18 cellular contexts compared by ENCODE assay signal in genomic region chr20:59165794-59166709, GRCh38. TPM values are rescaled to one million over a fixed set of nuclear protein-coding genes. Genes with fewer than 3 reads are reported as not detected.
DNase-seq lines count a peak whose midpoint lies in the region; ATAC-seq and TF ChIP-seq lines count a peak whose summit lies in the region.
"Had no signal": no experiment of that assay in that cellular context is flagged by ENCODE, and none has a peak within 500 bp of the region (broad histone marks: within the 10 kb centered on the region; RNA-seq: fewer than 3 reads in every experiment).

No MANE protein-coding gene starts in this region.

- H3K4me1 Mint-ChIP-seq in activated CD4-positive, alpha-beta T cell treated with anti-CD3 and anti-CD28 coated beads for 36 hours = peaks cover 89% of the 10 kb centered on the region
- peaks cover 69% of the 10 kb centered on the region for H3K4me1 Mint-ChIP-seq in T-helper 17 cell
- peaks cover 66% of the 10 kb centered on the region for H3K4me1 Mint-ChIP-seq in stimulated activated memory B cell treated with anti-CD40 and anti-IgM and Interleukin-4, amounts not matched to agents 10 μg/mL and 1 μg/mL and 100 μg/mL, for 72 hours
- no peaks in the 10 kb centered on the region for H3K4me1 Mint-ChIP-seq in nephron progenitor cell
- H3K4me1 Mint-ChIP-seq: GM23338, nephron had no signal

- CTCF ChIA-PET in activated CD4-positive, alpha-beta T cell treated with anti-CD3 and anti-CD28 coated beads for 36 hours (lab: Charles Lee) = interaction anchor here (0.5 to 3.3 kb wide), 10 partner anchors 8 to 123 kb away, joined by 3 to 45 read pairs (median 5); no protein-coding TSS in a partner anchor

- peak; percentile 69 for ATAC-seq in activated CD4-positive, alpha-beta T cell treated with anti-CD3 and anti-CD28 coated beads for 36 hours
- ATAC-seq in T-helper 17 cell (peak; percentile 69), HG02588 (IDR thresholded peaks at IDR 0.05; ENCODE audit: unreplicated experiment) (no peak)
- peak; percentile 52 for ATAC-seq in stimulated activated memory B cell treated with anti-CD40 and anti-IgM and Interleukin-4, amounts not matched to agents 10 μg/mL and 1 μg/mL and 100 μg/mL, for 72 hours
- ATAC-seq: GM23338 had no signal

- POLR2A ChIA-PET in activated CD4-positive, alpha-beta T cell treated with anti-CD3 and anti-CD28 coated beads for 36 hours (lab: Charles Lee) = interaction anchor here (0.6 to 3.1 kb wide), 4 partner anchors 9 to 124 kb away, joined by 3 to 21 read pairs (median 4); no protein-coding TSS in a partner anchor

- H3K9me3 ChIP-seq in T-helper 17 cell (ENCODE audit: control insufficient read depth, low read length, poor library complexity, severe bottlenecking) = no peaks in the 10 kb centered on the region
- H3K9me3 ChIP-seq: ascending aorta had no signal

- H3K27me3 Mint-ChIP-seq in activated CD4-positive, alpha-beta T cell treated with anti-CD3 and anti-CD28 coated beads for 36 hours = no peaks in the 10 kb centered on the region
- H3K27me3 Mint-ChIP-seq in T-helper 17 cell (no peaks in the 10 kb centered on the region), nephron progenitor cell (ENCODE audit: low read depth, poor library complexity) (peaks cover 16% of the 10 kb centered on the region)
- H3K27me3 Mint-ChIP-seq in stimulated activated memory B cell treated with anti-CD40 and anti-IgM and Interleukin-4, amounts not matched to agents 10 μg/mL and 1 μg/mL and 100 μg/mL, for 72 hours = no peaks in the 10 kb centered on the region

- DNase-seq in activated CD4-positive, alpha-beta T cell treated with anti-CD3 and anti-CD28 coated beads for 36 hours = peak; percentile 62
- no peak for DNase-seq in activated CD4-positive, alpha-beta T cell treated with anti-CD3 and anti-CD28 coated beads for 4 hours
- DNase-seq in T-helper 17 cell = no peak
- DNase-seq in effector CD4-positive, alpha-beta T cell = peak; percentile 39
- DNase-seq in effector CD8-positive, alpha-beta T cell (lab: John Stamatoyannopoulos, UW) = no peak
- no peak for DNase-seq in nephron progenitor cell
- DNase-seq: foreskin melanocyte; kidney; NCI-H2107; NK-92 treated with Interleukin-12 subunit alpha and Interleukin-12 subunit beta, amount 100 ng/mL, for 24 hours; trophoblast cell had no signal

- H3K27ac Mint-ChIP-seq in activated CD4-positive, alpha-beta T cell treated with anti-CD3 and anti-CD28 coated beads for 36 hours = peak overlapping the region; percentile 94
- H3K27ac Mint-ChIP-seq in T-helper 17 cell (peak overlapping the region; percentile 100), nephron progenitor cell (no peak overlapping the region)
- H3K27ac Mint-ChIP-seq in stimulated activated memory B cell treated with anti-CD40 and anti-IgM and Interleukin-4, amounts not matched to agents 10 μg/mL and 1 μg/mL and 100 μg/mL, for 72 hours = peak overlapping the region; percentile 96
- H3K27ac Mint-ChIP-seq: GM23338, nephron had no signal

- intact Hi-C loops in activated CD4-positive, alpha-beta T cell treated with anti-CD3 and anti-CD28 coated beads for 36 hours (cut with DNase I, micrococcal nuclease) = loop anchor here (1.0 to 10.0 kb wide), 12 partner anchors 11 to 861 kb away; partner anchors contain the start of genes ATP5F1E (in 1 of the 2), RAB22A (in 1 of the 2) and STX16 (in 1 of the 2)

- peaks cover 15% of the 10 kb centered on the region for H3K36me3 Mint-ChIP-seq in activated CD4-positive, alpha-beta T cell treated with anti-CD3 and anti-CD28 coated beads for 36 hours (ENCODE audit: low read depth)
- H3K36me3 Mint-ChIP-seq in T-helper 17 cell (ENCODE audit: low read depth) (peaks cover 4% of the 10 kb centered on the region), nephron progenitor cell (ENCODE audit: low read depth) (peaks cover 6% of the 10 kb centered on the region)
- H3K36me3 Mint-ChIP-seq in stimulated activated memory B cell treated with anti-CD40 and anti-IgM and Interleukin-4, amounts not matched to agents 10 μg/mL and 1 μg/mL and 100 μg/mL, for 72 hours = peaks cover 21% of the 10 kb centered on the region

- H3K4me3 Mint-ChIP-seq in activated CD4-positive, alpha-beta T cell treated with anti-CD3 and anti-CD28 coated beads for 36 hours = peak overlapping the region; percentile 76
- H3K4me3 Mint-ChIP-seq in T-helper 17 cell (peak overlapping the region; percentile 94), nephron progenitor cell (no peak overlapping the region)
- peak overlapping the region; percentile 74 for H3K4me3 Mint-ChIP-seq in stimulated activated memory B cell treated with anti-CD40 and anti-IgM and Interleukin-4, amounts not matched to agents 10 μg/mL and 1 μg/mL and 100 μg/mL, for 72 hours
- H3K4me3 Mint-ChIP-seq: GM23338, nephron had no signal

- TF ChIP-seq CTCF in nephron progenitor cell (IDR thresholded peaks at IDR 0.05) = no peak

- peaks cover 3% of the 10 kb centered on the region for H3K9me3 Mint-ChIP-seq in activated CD4-positive, alpha-beta T cell treated with anti-CD3 and anti-CD28 coated beads for 36 hours (ENCODE audit: low read depth)
- H3K9me3 Mint-ChIP-seq in stimulated activated memory B cell treated with anti-CD40 and anti-IgM and Interleukin-4, amounts not matched to agents 10 μg/mL and 1 μg/mL and 100 μg/mL, for 72 hours = peaks cover 4% of the 10 kb centered on the region
- peaks cover 30% of the 10 kb centered on the region for H3K9me3 Mint-ChIP-seq in nephron progenitor cell

RNA-seq across cellular contexts. Expression of gene ZNF831, which starts 2.4 kb away (rescaled TPM):
- 1 to 10 TPM; 7.0 to 8.6 TPM for total RNA-seq in activated CD4-positive, alpha-beta T cell treated with anti-CD3 and anti-CD28 coated beads for 36 hours
- 10 to 100 TPM; 37.8 to 42.0 TPM for total RNA-seq in T-helper 17 cell
- total RNA-seq: A172, GM23338, LHCN-M2 had no signal

Comparison
In these comparisons a context has a peak if more than half of its experiments do, and no peak if none do; other contexts are left out.
1. DNase-seq: peak in activated CD4-positive, alpha-beta T cell treated with anti-CD3 and anti-CD28 coated beads for 36 hours (single experiment) and effector CD4-positive, alpha-beta T cell (single experiment); none in activated CD4-positive, alpha-beta T cell treated with anti-CD3 and anti-CD28 coated beads for 4 hours (0 of 2), T-helper 17 cell (0 of 3), effector CD8-positive, alpha-beta T cell (single experiment) and nephron progenitor cell (single experiment).
2. RNA of gene ZNF831, which starts 2.4 kb away (total RNA-seq): 37.8 to 42.0 TPM in T-helper 17 cell; 7.0 to 8.6 TPM in activated CD4-positive, alpha-beta T cell treated with anti-CD3 and anti-CD28 coated beads for 36 hours; every median in the first group is over 4 times any median in the second.